ENCODE assay signal across 8 cellular contexts in the genomic region with DNA sequence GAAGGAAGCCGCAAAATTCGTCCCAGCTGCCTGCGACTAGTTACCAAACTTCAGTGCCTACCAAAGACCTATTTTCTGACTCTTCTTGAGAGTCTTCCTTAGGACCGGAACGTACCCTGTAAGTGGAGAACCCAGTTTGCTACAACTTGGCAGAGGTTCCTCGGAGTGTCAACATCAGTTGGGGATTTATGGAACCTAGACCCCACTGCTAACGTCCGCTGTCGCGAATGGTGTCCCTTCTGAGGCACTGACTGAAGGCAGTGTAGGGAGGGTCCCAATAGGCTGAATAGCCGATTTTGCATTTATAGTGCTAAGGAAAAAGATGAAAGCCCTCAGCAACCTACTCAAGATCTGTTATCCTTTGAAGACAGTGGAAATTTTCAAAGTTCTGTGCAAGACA. TPM values are rescaled to one million over a fixed set of nuclear protein-coding genes. Genes with fewer than 3 reads are reported as not detected.
DNase-seq lines count a peak whose midpoint lies in the region; ATAC-seq and TF ChIP-seq lines count a peak whose summit lies in the region.

No MANE protein-coding gene starts in this region.

- peaks cover 0 to 5% (median 0%) of the 10 kb centered on the region in 11 donors for H3K9me3 Mint-ChIP-seq in naive thymus-derived CD4-positive, alpha-beta T cell

- H3K4me3 ChIP-seq in AG04450 (ENCODE audit: low read depth, low read length), result peak overlapping the region; percentile 63
- H3K4me3 ChIP-seq in HUES64 (ENCODE audit: low read length), result peak overlapping the region; percentile 82
- peak overlapping the region; percentile 49 to 64 (median 51) for H3K4me3 ChIP-seq in mammary epithelial cell (replicated peaks in 1 of 3; ENCODE audit: insufficient read depth in 1 of 3, low read depth in 2 of 3, low read length in 3 of 3)
- H3K4me3 ChIP-seq in naive thymus-derived CD4-positive, alpha-beta T cell (ENCODE audit: low read length), result peak overlapping the region; percentile 78

- peak overlapping the region; percentile 79 to 98 (median 87) for H3K4me3 Mint-ChIP-seq in naive thymus-derived CD4-positive, alpha-beta T cell

- H4K20me1 ChIP-seq in mammary epithelial cell (ENCODE audit: insufficient read depth, low read length), result no peaks in the 10 kb centered on the region

- peaks cover 10 to 42% (median 30%) of the 10 kb centered on the region in 5 donors for H3K36me3 Mint-ChIP-seq in naive thymus-derived CD4-positive, alpha-beta T cell

- H3K4me1 ChIP-seq in HUES64 (ENCODE audit: insufficient read depth, low read length) (peaks cover 24% of the 10 kb centered on the region), mammary epithelial cell (ENCODE audit: insufficient read depth, low read length) (peaks cover 25% of the 10 kb centered on the region)
- H3K4me1 ChIP-seq in naive thymus-derived CD4-positive, alpha-beta T cell (ENCODE audit: control insufficient read depth in 2 of 2, insufficient read depth in 2 of 2, low read length in 2 of 2), result peaks cover 35 to 43% of the 10 kb centered on the region in 2 donors

- POLR2A ChIA-PET in AG04450 (lab: Yijun Ruan, JAX), result interaction anchor here (0.6 to 1.1 kb wide), 4 partner anchors 60 to 1234 kb away, joined by 3 to 4 read pairs (median 3); no protein-coding TSS in a partner anchor
- POLR2A ChIA-PET in naive thymus-derived CD4-positive, alpha-beta T cell (lab: Charles Lee), result interaction anchor here (0.6 to 11.0 kb wide), 28 partner anchors 9 to 636 kb away, joined by 3 to 359 read pairs (median 10); no protein-coding TSS in a partner anchor

- H3K9me3 ChIP-seq in AG04450 (ENCODE audit: control insufficient read depth, insufficient read depth, low read length) (peaks cover 4% of the 10 kb centered on the region; the same call in 1 of the 2 replicates), HUES64 (ENCODE audit: insufficient read depth, low read depth, low read length) (no peaks in the 10 kb centered on the region), mammary epithelial cell (replicated peaks; ENCODE audit: insufficient read depth, low read length) (no peaks in the 10 kb centered on the region)
- H3K9me3 ChIP-seq in naive thymus-derived CD4-positive, alpha-beta T cell (ENCODE audit: control insufficient read depth in 2 of 3, low read length in 3 of 3), result no peaks in the 10 kb centered on the region

- no peak overlapping the region for H3K27ac ChIP-seq in AG04450 (ENCODE audit: low read depth, low read length)
- no peak overlapping the region for H3K27ac ChIP-seq in HUES64 (ENCODE audit: low read depth, low read length)
- H3K27ac ChIP-seq in mammary epithelial cell (ENCODE audit: insufficient read depth, low read depth, low read length), result no peak overlapping the region
- peak overlapping the region; percentile 94 for H3K27ac ChIP-seq in naive thymus-derived CD4-positive, alpha-beta T cell (ENCODE audit: low read depth, low read length)

- in situ Hi-C loops in mammary epithelial cell (cut with MboI; ENCODE audit: low sequenced_read_pairs in 2 of 2), result loop anchor here in 1 of 2 donors (5.0 kb wide), 2 partner anchors 70 to 110 kb away; no protein-coding TSS in a partner anchor

- intact Hi-C loops in mammary epithelial cell (cut with micrococcal nuclease), result loop anchor here (1.0 to 10.0 kb wide), 6 partner anchors 29 to 753 kb away; a partner anchor contains a TSS
- intact Hi-C loops in naive thymus-derived CD4-positive, alpha-beta T cell (cut with micrococcal nuclease), result loop anchor here (1.0 to 10.0 kb wide), 17 partner anchors 12 to 1323 kb away; a partner anchor contains a TSS

- dilution Hi-C loops in mammary epithelial cell (cut with HindIII; ENCODE audit: low sequenced_read_pairs), result no loop called here

- peak overlapping the region; percentile 94 for H3K4me2 ChIP-seq in mammary epithelial cell (ENCODE audit: insufficient read depth, low read depth, low read length)

- ATAC-seq in naive thymus-derived CD4-positive, alpha-beta T cell, result peak; percentile 0
- no peak for ATAC-seq in HG03342 (IDR thresholded peaks at IDR 0.05; ENCODE audit: unreplicated experiment)

- no TSS peak for BruUV-seq in mammary epithelial cell (replicated peaks; lab: Mats Ljungman, UMichigan)

- peaks cover 0 to 2% (median 0%) of the 10 kb centered on the region in 5 donors for H3K27me3 Mint-ChIP-seq in naive thymus-derived CD4-positive, alpha-beta T cell

- no peak overlapping the region for H3K9ac ChIP-seq in HUES64 (ENCODE audit: low read depth, low read length)
- H3K9ac ChIP-seq in mammary epithelial cell (ENCODE audit: insufficient read depth, low read length), result no peak overlapping the region

- CTCF ChIA-PET in AG04450 (lab: Charles Lee) (no interaction called here), mammary epithelial cell (lab: Charles Lee; ENCODE audit: low non-redundant PET) (no interaction called here)
- CTCF ChIA-PET in naive thymus-derived CD4-positive, alpha-beta T cell (lab: Charles Lee), result interaction anchor here (1.0 to 3.7 kb wide), 3 partner anchors 23 to 48 kb away, joined by 3 to 28 read pairs (median 4); no protein-coding TSS in a partner anchor

- peak overlapping the region; percentile 80 to 96 (median 93) for H3K27ac Mint-ChIP-seq in naive thymus-derived CD4-positive, alpha-beta T cell

- peaks cover 19 to 47% (median 41%) of the 10 kb centered on the region in 7 donors for H3K4me1 Mint-ChIP-seq in naive thymus-derived CD4-positive, alpha-beta T cell

- peaks cover 43% of the 10 kb centered on the region for H3K79me2 ChIP-seq in mammary epithelial cell (ENCODE audit: insufficient read depth, low read length)

- WGBS in HUES64, result 12% methylated on average over 11 of the region's 11 CpGs
- WGBS in mammary epithelial cell (ENCODE audit: low coverage, missing lambda C conversion rate), result 24% methylated on average over 8 of the region's 11 CpGs

- DNase-seq in AG04450 (ENCODE audit: low read depth, low spot score) (no peak), mammary epithelial cell (peak; percentile 11), GOT3 (lab: John Stamatoyannopoulos, UW) (no peak), SKM-1 treated with dmso at 0.1 percent for 144 hours (lab: John Stamatoyannopoulos, UW; ENCODE audit: unreplicated experiment) (no peak), kidney glomerular epithelial cell (lab: John Stamatoyannopoulos, UW) (no peak)
- no peak for DNase-seq in naive thymus-derived CD4-positive, alpha-beta T cell

- no peaks in the 10 kb centered on the region for H3K27me3 ChIP-seq in AG04450 (ENCODE audit: control insufficient read depth, insufficient read depth, low read length)
- peaks cover 36% of the 10 kb centered on the region for H3K27me3 ChIP-seq in HUES64 (ENCODE audit: insufficient read depth, low read length)
- H3K27me3 ChIP-seq in mammary epithelial cell (ENCODE audit: insufficient read depth, low read length), result no peaks in the 10 kb centered on the region
- H3K27me3 ChIP-seq in naive thymus-derived CD4-positive, alpha-beta T cell (ENCODE audit: control insufficient read depth in 2 of 2, insufficient read depth in 2 of 2, low read length in 2 of 2), result no peaks in the 10 kb centered on the region

- H3K36me3 ChIP-seq in HUES64 (ENCODE audit: insufficient read depth, low read length), result no peaks in the 10 kb centered on the region
- no peaks in the 10 kb centered on the region for H3K36me3 ChIP-seq in mammary epithelial cell (ENCODE audit: insufficient read depth, low read length)
- H3K36me3 ChIP-seq in naive thymus-derived CD4-positive, alpha-beta T cell (ENCODE audit: control insufficient read depth in 2 of 3, insufficient read depth in 3 of 3, low read length in 3 of 3), result peaks cover 0 to 25% (median 5%) of the 10 kb centered on the region in 3 experiments

- peak overlapping the region; percentile 95 for H2AFZ ChIP-seq in mammary epithelial cell (ENCODE audit: low read depth, low read length)

- TF ChIP-seq CTCF in AG04450 (IDR thresholded peaks at IDR 0.05; ENCODE audit: low read depth, low read length) (no peak), mammary epithelial cell (conservative IDR thresholded peaks at IDR 0.05 in 1 of 2, IDR thresholded peaks at IDR 0.05 in 1 of 2; ENCODE audit: extremely low read depth in 1 of 2, insufficient read depth in 1 of 2, low read depth in 1 of 2, low read length in 2 of 2) (no peak)

RNA-seq across cellular contexts. Expression of a gene that starts 0.6 kb away (rescaled TPM):
- polyA plus RNA-seq in AG04450 (2011; rRNA removed), result 26.0 and 31.8 TPM in 2 replicates
- 20.7 and 34.9 TPM in 2 replicates for polyA minus RNA-seq in AG04450 (2011; rRNA and poly(A)+ RNA removed)
- 3.5 TPM for polyA plus RNA-seq in HUES64 (2013, experiment 1 of 2)
- 4.6 TPM for polyA plus RNA-seq in HUES64 (2013, experiment 2 of 2)
- 10 to 100 TPM in 1 of 2 donors, 1 to 10 TPM in 1; 5.7 to 11.6 TPM for total RNA-seq in mammary epithelial cell
- polyA plus RNA-seq in mammary epithelial cell, result 4.3 TPM
- 3.7 TPM for polyA minus RNA-seq in mammary epithelial cell
- 100 to 1,000 TPM; 274 to 513 (median 338) TPM for total RNA-seq in naive thymus-derived CD4-positive, alpha-beta T cell
- 100 to 1,000 TPM in 1 of 2 donors, 10 to 100 TPM in 1; 66.0 to 149 TPM for polyA plus RNA-seq in naive thymus-derived CD4-positive, alpha-beta T cell
